In genomic region chr17:83050651-83051422, GRCh38 we compare ENCODE assay signal across 8 cellular contexts. TPM values are rescaled to one million over a fixed set of nuclear protein-coding genes. Genes with fewer than 3 reads are reported as not detected.
DNase-seq lines count a peak whose midpoint lies in the region; ATAC-seq and TF ChIP-seq lines count a peak whose summit lies in the region.

No MANE protein-coding gene starts in this region.

- peaks cover 35 to 47% of the 10 kb centered on the region in 2 experiments for H3K4me1 ChIP-seq in HCT116 (ENCODE audit: control insufficient read depth in 1 of 2, insufficient read depth in 2 of 2, low read length in 2 of 2)

- H3K9me3 Mint-ChIP-seq in activated naive CD8-positive, alpha-beta T cell treated with anti-CD3 and anti-CD28 coated beads, Interleukin-2, amount 50 U/mL, for 24 hours = peaks cover 4% of the 10 kb centered on the region

- CTCF ChIA-PET in HCT116 (lab: Charles Lee) = no interaction called here

- H2AFZ ChIP-seq in HCT116 (ENCODE audit: low read depth, low read length, poor library complexity, severe bottlenecking) = no peak overlapping the region

- intact Hi-C loops in HCT116 (cut with micrococcal nuclease) = no loop called here

- no peaks in the 10 kb centered on the region for H3K27me3 ChIP-seq in HCT116 (ENCODE audit: insufficient read depth, low read length)

- H4K20me1 ChIP-seq in HCT116 (ENCODE audit: insufficient read depth) = no peaks in the 10 kb centered on the region

- H3K79me2 ChIP-seq in HCT116 (ENCODE audit: insufficient read depth, low read length) = peaks cover 13% of the 10 kb centered on the region; the same call in 1 of the 2 replicates

- peaks cover 14% of the 10 kb centered on the region for H3K36me3 Mint-ChIP-seq in activated naive CD8-positive, alpha-beta T cell treated with anti-CD3 and anti-CD28 coated beads, Interleukin-2, amount 50 U/mL, for 24 hours (ENCODE audit: low read depth)

- peak overlapping the region; percentile 83 for H3K4me3 Mint-ChIP-seq in activated naive CD8-positive, alpha-beta T cell treated with anti-CD3 and anti-CD28 coated beads, Interleukin-2, amount 50 U/mL, for 24 hours

- peaks cover 3 to 9% of the 10 kb centered on the region in 2 experiments; a peak in 1 of 4 replicates for H3K9me3 ChIP-seq in HCT116 (ENCODE audit: control insufficient read depth in 1 of 2, insufficient read depth in 1 of 2, low read depth in 1 of 2, low read length in 2 of 2)

- no TSS peak for BruUV-seq in HCT116 (replicated peaks; lab: Mats Ljungman, UMichigan)

- H3K36me3 ChIP-seq in HCT116 (ENCODE audit: control insufficient read depth in 1 of 2, insufficient read depth in 2 of 2, low read length in 2 of 2) = peaks cover 0 to 12% of the 10 kb centered on the region in 2 experiments; a peak in 2 of 4 replicates

- H3K9me2 ChIP-seq in HCT116 (ENCODE audit: insufficient read depth) = no peaks in the 10 kb centered on the region

- peak overlapping the region; percentile 90 for H3K27ac Mint-ChIP-seq in activated naive CD8-positive, alpha-beta T cell treated with anti-CD3 and anti-CD28 coated beads, Interleukin-2, amount 50 U/mL, for 24 hours

- peak overlapping the region; percentile 99 for H3K4me2 ChIP-seq in HCT116 (ENCODE audit: low read length)

- no peak for TF ChIP-seq RAD21 in HCT116 (IDR thresholded peaks at IDR 0.05; ENCODE audit: low read depth)

- H3K4me3 ChIP-seq in HCT116 (replicated peaks in 1 of 2; ENCODE audit: low read depth in 1 of 2, low read length in 2 of 2) = peak overlapping the region; percentile 64 to 75

- RAD21 ChIA-PET in HCT116 (lab: Charles Lee; ENCODE audit: low non-redundant PET in 1 of 2, low total read pairs in 2 of 2, uncharacterized antibody in 2 of 2, unreplicated experiment in 2 of 2) = no interaction called here

- peak overlapping the region; percentile 89 for H3K9ac ChIP-seq in HCT116 (ENCODE audit: low read length)

- TF ChIP-seq POLR2A in HCT116 (IDR thresholded peaks at IDR 0.05; ENCODE audit: borderline replicate concordance, extremely low read depth, insufficient read depth, insufficient read length) = no peak

- H3K27me3 Mint-ChIP-seq in activated naive CD8-positive, alpha-beta T cell treated with anti-CD3 and anti-CD28 coated beads, Interleukin-2, amount 50 U/mL, for 24 hours = no peaks in the 10 kb centered on the region

- H3K27ac ChIP-seq in 22Rv1 = peak overlapping the region; percentile 78
- H3K27ac ChIP-seq in HCT116 (ENCODE audit: low read depth, low read length) = peak overlapping the region; percentile 95
- H3K27ac ChIP-seq in substantia nigra (ENCODE audit: low read depth, low read length, poor library complexity, severe bottlenecking) = peak overlapping the region; percentile 75

- peaks cover 51% of the 10 kb centered on the region for H3K4me1 Mint-ChIP-seq in activated naive CD8-positive, alpha-beta T cell treated with anti-CD3 and anti-CD28 coated beads, Interleukin-2, amount 50 U/mL, for 24 hours

- POLR2A ChIA-PET in HCT116 (lab: Charles Lee) = no interaction called here

- DNase-seq in HCT116 (ENCODE audit: low read depth, low spot score) (no peak), kidney tubule cell (ENCODE audit: low spot score) (peak; percentile 8), substantia nigra (lab: John Stamatoyannopoulos, UW) (no peak), AG08395 (ENCODE audit: low spot score) (no peak)
- DNase-seq in activated naive CD8-positive, alpha-beta T cell treated with anti-CD3 and anti-CD28 coated beads, Interleukin-2, amount 50 U/mL, for 24 hours = no peak
- no peak for DNase-seq in NK-92 treated with Interleukin-12 subunit alpha and Interleukin-12 subunit beta, amount 100 ng/mL, for 24 hours (lab: John Stamatoyannopoulos, UW)
- DNase-seq in stimulated activated CD4-positive, alpha-beta T cell treated with anti-CD3 and anti-CD28 coated beads, Interleukin-2, amount 100 ng/mL, for 48 hours = no peak

- no peak for TF ChIP-seq CTCF in 22Rv1 (IDR thresholded peaks at IDR 0.05)
- TF ChIP-seq CTCF in HCT116 (IDR thresholded peaks at IDR 0.05 in 2 of 3, conservative IDR thresholded peaks at IDR 0.05 in 1 of 3; ENCODE audit: borderline replicate concordance in 1 of 3, insufficient read depth in 1 of 3, low read depth in 2 of 3, low read length in 2 of 3) = no peak

- ATAC-seq in HCT116 = peak; percentile 31
- ATAC-seq in activated naive CD8-positive, alpha-beta T cell treated with anti-CD3 and anti-CD28 coated beads, Interleukin-2, amount 50 U/mL, for 24 hours = no peak

TF ChIP-seq in HCT116, 20 proteins besides CTCF, POLR2A, EP300 and RAD21:
- TF ChIP-seq CBX3 (IDR thresholded peaks at IDR 0.05; ENCODE audit: low read depth) (no peak), FOSL1 (IDR thresholded peaks at IDR 0.05; ENCODE audit: low read depth) (no peak), EGR1 (IDR thresholded peaks at IDR 0.05; ENCODE audit: low read depth) (peak; percentile 90), SP1 (IDR thresholded peaks at IDR 0.05; ENCODE audit: low read depth) (no peak), ZBTB33 (IDR thresholded peaks at IDR 0.05; ENCODE audit: extremely low read depth, insufficient replicate concordance, low read length) (no peak)

RNA-seq across cellular contexts. Expression of gene METRNL, which starts 28.6 kb away (rescaled TPM):
- total RNA-seq in HCT116 (2021; ENCODE audit: unreplicated experiment) = 58.7 TPM
- polyA plus RNA-seq in HCT116 (2012) = 89.0 and 104 TPM in 2 replicates
